ENCODE assay signal across 14 cellular contexts in the genomic region with DNA sequence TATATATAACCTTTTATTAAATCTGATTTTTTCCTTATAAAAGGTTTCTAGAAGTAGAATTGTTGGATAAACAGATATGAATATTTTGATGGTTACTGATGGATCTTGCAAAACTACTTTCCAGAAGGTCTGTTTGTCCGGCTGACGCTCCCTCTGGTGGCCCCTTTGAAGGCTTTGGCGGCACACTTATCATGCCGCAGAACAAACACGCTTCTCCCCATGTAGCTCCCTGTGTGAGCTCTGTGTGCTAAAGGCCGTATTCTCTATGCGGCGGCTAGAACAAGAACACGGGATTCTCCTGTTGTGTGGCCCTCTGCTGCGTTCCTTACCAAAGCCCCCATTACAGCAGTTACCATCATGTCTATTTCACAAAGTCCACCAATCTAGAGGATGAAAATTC. TPM values are rescaled to one million over a fixed set of nuclear protein-coding genes. Genes with fewer than 3 reads are reported as not detected.
DNase-seq lines count a peak whose midpoint lies in the region; ATAC-seq and TF ChIP-seq lines count a peak whose summit lies in the region.
"Had no signal": no experiment of that assay in that cellular context is flagged by ENCODE, and none has a peak within 500 bp of the region (broad histone marks: within the 10 kb centered on the region; RNA-seq: fewer than 3 reads in every experiment).

No MANE protein-coding gene starts in this region.

- H3F3A ChIP-seq in MM.1S (ENCODE audit: insufficient read depth, low read length), result no peaks in the 10 kb centered on the region

- H3K9me2 ChIP-seq in HCT116 (ENCODE audit: insufficient read depth) (no peaks in the 10 kb centered on the region), MM.1S (replicated peaks; ENCODE audit: insufficient read depth, low read length) (no peaks in the 10 kb centered on the region)

- H3K27me3 ChIP-seq in HCT116 (ENCODE audit: insufficient read depth, low read length), result no peaks in the 10 kb centered on the region
- H3K27me3 ChIP-seq in foreskin keratinocyte, result no peaks in the 10 kb centered on the region
- no peaks in the 10 kb centered on the region for H3K27me3 ChIP-seq in MM.1S (replicated peaks; ENCODE audit: insufficient read depth, low read length)
- H3K27me3 ChIP-seq: ascending aorta, esophagus muscularis mucosa, SJSA1 had no signal

- H3K4me2 ChIP-seq in HCT116 (ENCODE audit: low read length), result no peak overlapping the region
- H3K4me2 ChIP-seq in MM.1S (ENCODE audit: low read depth, low read length), result no peak overlapping the region

- H2AFZ ChIP-seq in HCT116 (ENCODE audit: low read depth, low read length, poor library complexity, severe bottlenecking) (no peak overlapping the region), MM.1S (ENCODE audit: low read length) (no peak overlapping the region)

- no peak for TF ChIP-seq RAD21 in HCT116 (IDR thresholded peaks at IDR 0.05; ENCODE audit: low read depth)

- intact Hi-C loops in HCT116 (cut with micrococcal nuclease), result no loop called here

- TF ChIP-seq POLR2A in HCT116 (IDR thresholded peaks at IDR 0.05; ENCODE audit: borderline replicate concordance, extremely low read depth, insufficient read depth, insufficient read length), result no peak

- H3K4me3 ChIP-seq in HCT116 (replicated peaks in 1 of 2; ENCODE audit: low read depth in 1 of 2, low read length in 2 of 2) (no peak overlapping the region), WI38 (ENCODE audit: low read depth, low read length) (no peak overlapping the region), retinal pigment epithelial cell (ENCODE audit: low read length) (no peak overlapping the region), MM.1S (ENCODE audit: low read length) (no peak overlapping the region)
- H3K4me3 ChIP-seq: ascending aorta, esophagus muscularis mucosa, SJSA1 had no signal

- TF ChIP-seq CTCF in HCT116 (IDR thresholded peaks at IDR 0.05 in 2 of 3, conservative IDR thresholded peaks at IDR 0.05 in 1 of 3; ENCODE audit: borderline replicate concordance in 1 of 3, insufficient read depth in 1 of 3, low read depth in 2 of 3, low read length in 2 of 3) (peak in 2 of 3 experiments; percentile 27 to 32; a peak in 3 of 6 replicates), WI38 (IDR thresholded peaks at IDR 0.05; ENCODE audit: low read depth, low read length) (peak; percentile 52), foreskin keratinocyte (conservative IDR thresholded peaks at IDR 0.05) (peak; percentile 8), retinal pigment epithelial cell (conservative IDR thresholded peaks at IDR 0.05; ENCODE audit: low read depth, low read length) (peak; percentile 15), MM.1S (IDR thresholded peaks at IDR 0.05; ENCODE audit: low read length) (no peak)

- no peaks in the 10 kb centered on the region for H3K79me2 ChIP-seq in HCT116 (ENCODE audit: insufficient read depth, low read length)
- no peaks in the 10 kb centered on the region for H3K79me2 ChIP-seq in MM.1S (ENCODE audit: low read length)

- no peak; the same call in 1 of the 2 replicates for ATAC-seq in HCT116
- no peak for ATAC-seq in foreskin keratinocyte

- BruUV-seq in HCT116 (replicated peaks; lab: Mats Ljungman, UMichigan), result no TSS peak

- H3K27ac ChIP-seq in HCT116 (ENCODE audit: low read depth, low read length), result no peak overlapping the region
- H3K27ac ChIP-seq in foreskin keratinocyte, result no peak overlapping the region
- H3K27ac ChIP-seq in MM.1S (ENCODE audit: low read length), result no peak overlapping the region
- H3K27ac ChIP-seq: ascending aorta, esophagus muscularis mucosa, SJSA1 had no signal

- H3K4me1 ChIP-seq in HCT116 (ENCODE audit: control insufficient read depth in 1 of 2, insufficient read depth in 2 of 2, low read length in 2 of 2) (peaks cover 0 to 13% of the 10 kb centered on the region in 2 experiments; a peak in 1 of 4 replicates), foreskin keratinocyte (no peaks in the 10 kb centered on the region), MM.1S (ENCODE audit: low read length) (no peaks in the 10 kb centered on the region)
- H3K4me1 ChIP-seq: ascending aorta, esophagus muscularis mucosa had no signal

- POLR2A ChIA-PET in HCT116 (lab: Charles Lee), result no interaction called here

- CTCF ChIA-PET in HCT116 (lab: Charles Lee), result no interaction called here

- RAD21 ChIA-PET in HCT116 (lab: Charles Lee; ENCODE audit: low non-redundant PET in 1 of 2, low total read pairs in 2 of 2, uncharacterized antibody in 2 of 2, unreplicated experiment in 2 of 2), result no interaction called here

- no peak for DNase-seq in HCT116 (ENCODE audit: low read depth, low spot score)
- no peak for DNase-seq in foreskin keratinocyte
- no peak for DNase-seq in retinal pigment epithelial cell (ENCODE audit: low read depth)
- no peak for DNase-seq in NCI-H2227 (lab: John Stamatoyannopoulos, UW; ENCODE audit: unreplicated experiment)
- no peak for DNase-seq in RKO (ENCODE audit: low spot score)
- no peak for DNase-seq in central memory CD4-positive, alpha-beta T cell
- no peak for DNase-seq in MM.1S
- DNase-seq: Calu3, NCI-H1048, NCI-H524 had no signal

- H4K20me1 ChIP-seq in HCT116 (ENCODE audit: insufficient read depth) (no peaks in the 10 kb centered on the region), MM.1S (ENCODE audit: insufficient read depth, low read length) (no peaks in the 10 kb centered on the region)

- H3K9me3 ChIP-seq in HCT116 (ENCODE audit: control insufficient read depth in 1 of 2, insufficient read depth in 1 of 2, low read depth in 1 of 2, low read length in 2 of 2) (no peaks in the 10 kb centered on the region), MM.1S (replicated peaks; ENCODE audit: insufficient read depth, low read length) (no peaks in the 10 kb centered on the region)
- H3K9me3 ChIP-seq: ascending aorta, esophagus muscularis mucosa, SJSA1 had no signal

- H3K9ac ChIP-seq in HCT116 (ENCODE audit: low read length) (no peak overlapping the region), MM.1S (ENCODE audit: low read length) (no peak overlapping the region)

- H3K36me3 ChIP-seq in HCT116 (ENCODE audit: control insufficient read depth in 1 of 2, insufficient read depth in 2 of 2, low read length in 2 of 2) (no peaks in the 10 kb centered on the region), MM.1S (replicated peaks; ENCODE audit: insufficient read depth, low read length) (no peaks in the 10 kb centered on the region)
- H3K36me3 ChIP-seq: ascending aorta, SJSA1 had no signal

TF ChIP-seq in HCT116, 20 proteins besides CTCF, POLR2A, EP300 and RAD21 (continues in another document):
- TF ChIP-seq EZH2 (IDR thresholded peaks at IDR 0.05) (no peak), SP1 (IDR thresholded peaks at IDR 0.05; ENCODE audit: low read depth) (no peak), CEBPB (IDR thresholded peaks at IDR 0.05; ENCODE audit: low read depth) (no peak), SIN3A (IDR thresholded peaks at IDR 0.05; ENCODE audit: low read depth) (no peak), YY1 (IDR thresholded peaks at IDR 0.05; ENCODE audit: extremely low read depth, insufficient replicate concordance, low read depth, low read length) (no peak), ELF1 (IDR thresholded peaks at IDR 0.05; ENCODE audit: borderline replicate concordance, low read depth) (no peak), FOSL1 (IDR thresholded peaks at IDR 0.05; ENCODE audit: low read depth) (no peak), JUND (IDR thresholded peaks at IDR 0.05) (no peak), EGR1 (IDR thresholded peaks at IDR 0.05; ENCODE audit: low read depth) (no peak), ZNF274 (IDR thresholded peaks at IDR 0.05; ENCODE audit: low read depth, low read length) (no peak), SRF (IDR thresholded peaks at IDR 0.05; ENCODE audit: low read depth) (no peak), EZH2phosphoT487 (IDR thresholded peaks at IDR 0.05; ENCODE audit: borderline replicate concordance) (no peak), CBX3 (IDR thresholded peaks at IDR 0.05; ENCODE audit: low read depth) (no peak), POLR2AphosphoS5 (IDR thresholded peaks at IDR 0.05; ENCODE audit: low read depth, low read length) (no peak), ZFX (IDR thresholded peaks at IDR 0.05) (no peak), ATF3 (IDR thresholded peaks at IDR 0.05) (no peak), TCF7L2 (IDR thresholded peaks at IDR 0.05; ENCODE audit: borderline replicate concordance, extremely low read depth, insufficient read depth, insufficient read length) (no peak)
- TF ChIP-seq, protein P1, sequence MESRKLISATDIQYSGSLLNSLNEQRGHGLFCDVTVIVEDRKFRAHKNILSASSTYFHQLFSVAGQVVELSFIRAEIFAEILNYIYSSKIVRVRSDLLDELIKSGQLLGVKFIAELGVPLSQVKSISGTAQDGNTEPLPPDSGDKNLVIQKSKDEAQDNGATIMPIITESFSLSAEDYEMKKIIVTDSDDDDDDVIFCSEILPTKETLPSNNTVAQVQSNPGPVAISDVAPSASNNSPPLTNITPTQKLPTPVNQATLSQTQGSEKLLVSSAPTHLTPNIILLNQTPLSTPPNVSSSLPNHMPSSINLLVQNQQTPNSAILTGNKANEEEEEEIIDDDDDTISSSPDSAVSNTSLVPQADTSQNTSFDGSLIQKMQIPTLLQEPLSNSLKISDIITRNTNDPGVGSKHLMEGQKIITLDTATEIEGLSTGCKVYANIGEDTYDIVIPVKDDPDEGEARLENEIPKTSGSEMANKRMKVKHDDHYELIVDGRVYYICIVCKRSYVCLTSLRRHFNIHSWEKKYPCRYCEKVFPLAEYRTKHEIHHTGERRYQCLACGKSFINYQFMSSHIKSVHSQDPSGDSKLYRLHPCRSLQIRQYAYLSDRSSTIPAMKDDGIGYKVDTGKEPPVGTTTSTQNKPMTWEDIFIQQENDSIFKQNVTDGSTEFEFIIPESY (IDR thresholded peaks at IDR 0.05; ENCODE audit: extremely low read depth, insufficient replicate concordance, low read length), result no peak

RNA-seq across cellular contexts. Expression of gene PPP1R3G, which starts 30.0 kb away (rescaled TPM):
- total RNA-seq in HCT116 (2021; ENCODE audit: unreplicated experiment), result 0.27 TPM
- polyA plus RNA-seq in HCT116 (2012), result 0.30 and 0.31 TPM in 2 replicates
- 0.07 and 0.10 TPM in 2 replicates for total RNA-seq in foreskin keratinocyte
- polyA plus RNA-seq in foreskin keratinocyte, result 0.06 and 0.09 TPM in 2 replicates
